In genomic region chr3:128585189-128585588, GRCh38 we compare ENCODE assay signal across 15 cellular contexts.
"Had no signal": no experiment of that assay in that cellular context is flagged by ENCODE, and none has a peak within 500 bp of the region (broad histone marks: within the 10 kb centered on the region; RNA-seq: fewer than 3 reads in every experiment).

No MANE protein-coding gene starts in this region.

- FAIRE-seq: kidney, TTC549 had no signal

- H3K9me3 Mint-ChIP-seq: stimulated activated naive CD8-positive, alpha-beta T cell treated with anti-CD3 and anti-CD28 coated beads, Interleukin-15, amount 100 ng/mL, for 72 hours had no signal

- H3K27me3 ChIP-seq: ascending aorta, gastrocnemius medialis, ovary had no signal

- H3K4me3 Mint-ChIP-seq: activated CD4-positive, alpha-beta memory T cell treated with anti-CD3 and anti-CD28 coated beads, Interleukin-2, amount 10 ng/mL, durations not matched to agents 7 days and 5 days; activated naive CD8-positive, alpha-beta T cell treated with anti-CD3 and anti-CD28 coated beads, Interleukin-2, amount 50 U/mL, for 24 hours; activated T-cell treated with anti-CD3 and anti-CD28 coated beads, Interleukin-2, amount 50 U/mL, for 72 hours; neural crest cell; stimulated activated naive CD8-positive, alpha-beta T cell treated with anti-CD3 and anti-CD28 coated beads, Interleukin-15, amount 100 ng/mL, for 72 hours had no signal

- DNase-seq: activated CD4-positive, alpha-beta memory T cell treated with anti-CD3 and anti-CD28 coated beads, Interleukin-2, amount 10 ng/mL, durations not matched to agents 7 days and 5 days; activated CD8-positive, alpha-beta memory T cell treated with anti-CD3 and anti-CD28 coated beads, Interleukin-2, amount 50 U/mL, for 4 hours; activated naive CD8-positive, alpha-beta T cell treated with anti-CD3 and anti-CD28 coated beads, Interleukin-2, amount 50 U/mL, for 24 hours; activated T-cell treated with anti-CD3 and anti-CD28 coated beads, Interleukin-2, amount 50 U/mL, for 72 hours; gastrocnemius medialis; left ventricle myocardium superior; ovary; stimulated activated CD4-positive, alpha-beta T cell treated with anti-CD3 and anti-CD28 coated beads, Interleukin-2, amount 100 ng/mL, for 48 hours; stimulated activated naive CD8-positive, alpha-beta T cell treated with anti-CD3 and anti-CD28 coated beads, Interleukin-15, amount 100 ng/mL, for 72 hours; T-helper 1 cell had no signal

- H3K9me3 ChIP-seq: ascending aorta, gastrocnemius medialis, ovary had no signal

- H3K27ac Mint-ChIP-seq: activated CD4-positive, alpha-beta memory T cell treated with anti-CD3 and anti-CD28 coated beads, Interleukin-2, amount 10 ng/mL, durations not matched to agents 7 days and 5 days; activated T-cell treated with anti-CD3 and anti-CD28 coated beads, Interleukin-2, amount 50 U/mL, for 72 hours had no signal

- H3K36me3 ChIP-seq: ascending aorta, gastrocnemius medialis, ovary, thoracic aorta had no signal

- H3K4me1 Mint-ChIP-seq: neural crest cell had no signal

- H3K4me1 ChIP-seq: ascending aorta, gastrocnemius medialis had no signal

- H3K4me3 ChIP-seq: ascending aorta, gastrocnemius medialis, ovary, thoracic aorta had no signal

- H3K27ac ChIP-seq: ascending aorta, gastrocnemius medialis, ovary, thoracic aorta had no signal
